Comparison of ENCODE assay signal across 12 cellular contexts in genomic region chr1:175254190-175254589, GRCh38.
DNase-seq lines count a peak whose midpoint lies in the region; TF ChIP-seq lines count a peak whose summit lies in the region.
"Had no signal": no experiment of that assay in that cellular context is flagged by ENCODE, and none has a peak within 500 bp of the region (broad histone marks: within the 10 kb centered on the region; RNA-seq: fewer than 3 reads in every experiment).

No MANE protein-coding gene starts in this region.

- peaks cover 11% of the 10 kb centered on the region for H3K9me3 Mint-ChIP-seq in neural progenitor cell

- H3F3A ChIP-seq in neural progenitor cell (ENCODE audit: low read depth) = peaks cover 4% of the 10 kb centered on the region

- H2AFZ ChIP-seq in neural progenitor cell (replicated peaks) = peak overlapping the region; percentile 4

- no peaks in the 10 kb centered on the region for H4K20me1 ChIP-seq in neural progenitor cell (ENCODE audit: low read depth)

- H3K4me1 ChIP-seq in neural progenitor cell = peaks cover 13% of the 10 kb centered on the region
- H3K4me1 ChIP-seq: A549 had no signal

- H3K27ac Mint-ChIP-seq in neural progenitor cell = no peak overlapping the region
- H3K27ac Mint-ChIP-seq: CD14-positive monocyte; CD8-positive, alpha-beta T cell had no signal

- no peak for TF ChIP-seq CTCF in neural progenitor cell (IDR thresholded peaks at IDR 0.05)

- no peaks in the 10 kb centered on the region for H3K79me2 ChIP-seq in neural progenitor cell (ENCODE audit: low read depth)

- H3K36me3 ChIP-seq in neural progenitor cell = peaks cover 4% of the 10 kb centered on the region

- no peak overlapping the region for H3K9ac ChIP-seq in neural progenitor cell

- no peak overlapping the region for H3K4me3 ChIP-seq in neural progenitor cell
- H3K4me3 ChIP-seq: A549 had no signal

- H3K36me3 Mint-ChIP-seq in neural progenitor cell = no peaks in the 10 kb centered on the region
- H3K36me3 Mint-ChIP-seq: CD14-positive monocyte; CD8-positive, alpha-beta T cell had no signal

- no peaks in the 10 kb centered on the region for H3K9me3 ChIP-seq in neural progenitor cell (ENCODE audit: low read depth)
- H3K9me3 ChIP-seq: A549 had no signal

- no peak overlapping the region for H3K4me2 ChIP-seq in neural progenitor cell
- H3K4me2 ChIP-seq: A549 had no signal

- peak; percentile 5 for DNase-seq in NCI-H1092 (lab: John Stamatoyannopoulos, UW)
- peak; percentile 59 for DNase-seq in NCI-H1092 treated with DMSO at 0.1 percent for 48 hours (lab: John Stamatoyannopoulos, UW)
- DNase-seq in NCI-H69 (lab: John Stamatoyannopoulos, UW) = peak; percentile 49
- no peak for DNase-seq in neural progenitor cell (ENCODE audit: low spot score)
- DNase-seq in stimulated activated naive CD4-positive, alpha-beta T cell (lab: John Stamatoyannopoulos, UW) = no peak
- DNase-seq in dedifferentiated amniotic fluid mesenchymal stem cell (ENCODE audit: extremely low spot score) = no peak
- DNase-seq: CD8-positive, alpha-beta T cell; COR-L47; DMS53; GF-D8 had no signal

- H3K4me1 Mint-ChIP-seq in neural progenitor cell = peaks cover 3% of the 10 kb centered on the region
- H3K4me1 Mint-ChIP-seq: CD14-positive monocyte had no signal

- no peak overlapping the region for H3K27ac ChIP-seq in neural progenitor cell
- H3K27ac ChIP-seq: A549 had no signal

- H3K27me3 Mint-ChIP-seq in neural progenitor cell (ENCODE audit: insufficient read depth, low read depth) = peaks cover 4% of the 10 kb centered on the region

- no peaks in the 10 kb centered on the region for H3K27me3 ChIP-seq in neural progenitor cell

- H3K4me3 Mint-ChIP-seq in neural progenitor cell = no peak overlapping the region
- H3K4me3 Mint-ChIP-seq: CD14-positive monocyte; CD8-positive, alpha-beta T cell had no signal

Comparison
In these comparisons a context has a peak if more than half of its experiments do, and no peak if none do; other contexts are left out.
1. DNase-seq: peak in NCI-H1092 (single experiment), NCI-H1092 treated with DMSO at 0.1 percent for 48 hours (single experiment) and NCI-H69 (single experiment); none in neural progenitor cell (single experiment), stimulated activated naive CD4-positive, alpha-beta T cell (0 of 6) and dedifferentiated amniotic fluid mesenchymal stem cell (single experiment).